ENCODE assay signal across 22 cellular contexts in the genomic region with DNA sequence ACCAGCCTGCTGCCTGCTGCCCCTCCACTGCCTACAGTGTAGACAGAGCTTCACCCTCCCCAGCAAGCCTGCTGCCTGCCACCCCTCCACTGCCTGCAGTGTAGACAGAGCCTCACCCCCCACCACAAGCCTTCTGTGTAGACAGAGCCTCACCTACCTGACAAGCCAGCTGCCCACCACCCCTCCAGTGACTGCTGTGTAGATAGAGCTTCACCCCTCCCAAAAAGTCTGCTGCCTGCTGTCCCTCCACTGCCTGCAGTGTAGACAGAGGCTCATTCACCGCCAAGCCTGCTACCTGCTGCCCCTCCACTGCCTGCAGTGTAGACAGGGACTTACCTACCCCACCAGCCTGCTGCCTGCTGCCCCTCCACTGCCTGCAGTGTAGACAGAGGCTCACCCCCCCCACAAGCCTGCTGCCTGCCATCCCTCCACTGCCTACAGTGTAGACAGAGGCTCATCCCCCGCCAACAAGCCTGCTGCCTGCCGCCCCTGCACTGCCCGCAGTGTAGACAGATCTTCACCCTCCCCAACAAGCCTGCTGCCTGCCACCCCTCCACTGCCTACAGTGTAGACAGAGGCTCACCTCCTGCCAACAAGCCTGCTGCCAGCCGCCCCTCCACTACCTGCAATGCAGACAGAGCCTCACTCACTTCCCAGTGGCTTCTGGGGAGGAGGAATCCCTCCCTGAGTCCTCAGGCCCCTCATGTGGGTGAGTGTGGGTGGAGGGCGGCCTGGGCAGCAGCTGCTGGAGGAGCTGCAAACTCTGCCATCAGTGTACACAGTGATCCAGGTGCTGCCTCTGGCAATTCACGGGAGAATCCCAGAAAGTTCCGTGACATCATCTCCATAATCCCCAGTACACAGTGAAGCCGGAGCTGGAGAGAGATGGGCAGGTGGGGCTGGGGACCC.
A peak's percentile ranks its signal among the peaks of the same experiment; 100 is the strongest.
DNase-seq lines count a peak whose midpoint lies in the region; ATAC-seq and TF ChIP-seq lines count a peak whose summit lies in the region.
"Had no signal": no experiment of that assay in that cellular context is flagged by ENCODE, and none has a peak within 500 bp of the region (broad histone marks: within the 10 kb centered on the region; RNA-seq: fewer than 3 reads in every experiment).

No MANE protein-coding gene starts in this region.

- H3K4me3 ChIP-seq in BE2C (ENCODE audit: low read depth, low read length) (no peak overlapping the region), lower leg skin (ENCODE audit: low read depth, poor library complexity, severe bottlenecking) (no peak overlapping the region)
- H3K4me3 ChIP-seq: A549, ovary, upper lobe of right lung had no signal

- H3K36me3 ChIP-seq in BE2C: no peaks in the 10 kb centered on the region
- H3K36me3 ChIP-seq: ovary, upper lobe of right lung had no signal

- DNase-seq in NCI-H2029 treated with DMSO at 0.1 percent for 48 hours (lab: John Stamatoyannopoulos, UW): peak; percentile 15
- DNase-seq in NCI-H2029 (lab: John Stamatoyannopoulos, UW): no peak
- peak; percentile 3 for DNase-seq in BE2C
- peak; percentile 64 for DNase-seq in NCI-H1092 treated with DMSO at 0.1 percent for 48 hours (lab: John Stamatoyannopoulos, UW)
- no peak for DNase-seq in effector memory CD8-positive, alpha-beta T cell
- no peak for DNase-seq in Ammon's horn (ENCODE audit: low spot score)
- no peak for DNase-seq in lower leg skin (ENCODE audit: low spot score in 2 of 2)
- DNase-seq in HCEC 1CT: no peak
- DNase-seq: activated CD4-positive, alpha-beta memory T cell treated with anti-CD3 and anti-CD28 coated beads, Interleukin-2, amount 10 ng/mL, durations not matched to agents 7 days and 5 days; activated T-cell treated with anti-CD3 and anti-CD28 coated beads, Interleukin-2, amount 50 U/mL, for 1 hour; C1 segment of cervical spinal cord; dermis blood vessel endothelial cell; DMS 273 treated with DMSO at 0.1 percent for 48 hours; GDM1; glutamatergic neuron; mesenchymal stem cell; NCI-H1694 treated with DMSO at 0.1 percent for 48 hours; ovary; stimulated activated CD4-positive, alpha-beta T cell treated with anti-CD3 and anti-CD28 coated beads, Interleukin-15, amount 100 ng/mL, for 24 hours; T-helper 9 cell; upper lobe of right lung had no signal

- peaks cover under 1% of the 10 kb centered on the region in 2 donors for H3K9me3 Mint-ChIP-seq in effector memory CD8-positive, alpha-beta T cell

- peaks cover 0 to 26% of the 10 kb centered on the region in 2 donors for H3K27me3 Mint-ChIP-seq in effector memory CD8-positive, alpha-beta T cell

- TF ChIP-seq CTCF in BE2C (IDR thresholded peaks at IDR 0.05; ENCODE audit: low read depth, low read length) (no peak), lower leg skin (IDR thresholded peaks at IDR 0.05) (no peak)

- 76 to 95% methylated on average over 4 to 8 of the region's 9 CpGs for WGBS in lower leg skin, 2 donors

- no peaks in the 10 kb centered on the region for H3K27me3 ChIP-seq in BE2C
- H3K27me3 ChIP-seq: ovary had no signal

- peaks cover 48 to 57% of the 10 kb centered on the region in 2 donors for H3K4me1 Mint-ChIP-seq in effector memory CD8-positive, alpha-beta T cell (ENCODE audit: low read depth in 2 of 2)

- H3K27ac Mint-ChIP-seq in effector memory CD8-positive, alpha-beta T cell: peak overlapping the region; percentile 60 to 94
- H3K27ac Mint-ChIP-seq: activated CD4-positive, alpha-beta memory T cell treated with anti-CD3 and anti-CD28 coated beads, Interleukin-2, amount 10 ng/mL, durations not matched to agents 7 days and 5 days had no signal

- peak overlapping the region; percentile 29 to 87 for H3K4me3 Mint-ChIP-seq in effector memory CD8-positive, alpha-beta T cell
- H3K4me3 Mint-ChIP-seq: activated CD4-positive, alpha-beta memory T cell treated with anti-CD3 and anti-CD28 coated beads, Interleukin-2, amount 10 ng/mL, durations not matched to agents 7 days and 5 days had no signal

- peaks cover 13% of the 10 kb centered on the region for H3K4me1 ChIP-seq in BE2C

- H3K9me3 ChIP-seq in BE2C: no peaks in the 10 kb centered on the region
- H3K9me3 ChIP-seq: A549, ovary, upper lobe of right lung had no signal

- TF ChIP-seq POLR2A in lower leg skin (IDR thresholded peaks at IDR 0.05): no peak

- no peak for ATAC-seq in effector memory CD8-positive, alpha-beta T cell (replicated peaks)
- ATAC-seq: A549, upper lobe of right lung had no signal

- intact Hi-C loops in lower leg skin (cut with DNase I; ENCODE audit: low total_unique reads): no loop called here

- H3K36me3 Mint-ChIP-seq in effector memory CD8-positive, alpha-beta T cell (ENCODE audit: insufficient read depth): peaks cover 12% of the 10 kb centered on the region

Comparison
In these comparisons a context has a peak if more than half of its experiments do, and no peak if none do; other contexts are left out.
1. DNase-seq: peak in NCI-H2029 treated with DMSO at 0.1 percent for 48 hours (single experiment), BE2C (single experiment) and NCI-H1092 treated with DMSO at 0.1 percent for 48 hours (single experiment); none in NCI-H2029 (single experiment), effector memory CD8-positive, alpha-beta T cell (0 of 3), Ammon's horn (single experiment), lower leg skin (0 of 2) and HCEC 1CT (single experiment).